ENCODE assay signal across 1 cellular context in genomic region chr6:132734694-132735236, GRCh38.
TF ChIP-seq lines count a peak whose summit lies in the region.

No MANE protein-coding gene starts in this region.

TF ChIP-seq in HepG2, 621 proteins besides CTCF, POLR2A, EP300 and RAD21 (continued from another document and continues in another):
- peak; percentile 89; the same call in 1 of the 2 replicates for TF ChIP-seq ZNF609 (CRISPR knock-in tag; IDR thresholded peaks at IDR 0.05; ENCODE audit: borderline replicate concordance)
- no peak for TF ChIP-seq CC2D1A (CRISPR knock-in tag; IDR thresholded peaks at IDR 0.05)
- no peak; the same call in 1 of the 2 replicates for TF ChIP-seq CHD4 (IDR thresholded peaks at IDR 0.05; ENCODE audit: borderline replicate concordance, low read length)
- TF ChIP-seq ZBTB49 (CRISPR knock-in tag; IDR thresholded peaks at IDR 0.05; ENCODE audit: borderline replicate concordance), result no peak
- no peak for TF ChIP-seq NCOA5 (CRISPR knock-in tag; IDR thresholded peaks at IDR 0.05)
- TF ChIP-seq RFX1 (IDR thresholded peaks at IDR 0.05), result no peak
- TF ChIP-seq ZNF33B (CRISPR knock-in tag; IDR thresholded peaks at IDR 0.05), result no peak; the same call in 1 of the 2 replicates
- no peak for TF ChIP-seq ZBTB38 (CRISPR knock-in tag; IDR thresholded peaks at IDR 0.05)
- peak; percentile 62; the same call in 1 of the 2 replicates for TF ChIP-seq PRDM10 (CRISPR knock-in tag; IDR thresholded peaks at IDR 0.05; ENCODE audit: low read depth)
- peak; percentile 87; the same call in 1 of the 2 replicates for TF ChIP-seq TARDBP (CRISPR knock-in tag; IDR thresholded peaks at IDR 0.05)
- TF ChIP-seq ZNF737 (CRISPR knock-in tag; IDR thresholded peaks at IDR 0.05; ENCODE audit: borderline replicate concordance), result no peak
- TF ChIP-seq ZGPAT (CRISPR knock-in tag; IDR thresholded peaks at IDR 0.05), result peak; percentile 97
- TF ChIP-seq ZNF740 (CRISPR knock-in tag; IDR thresholded peaks at IDR 0.05), result no peak
- TF ChIP-seq ZNF205 (CRISPR knock-in tag; IDR thresholded peaks at IDR 0.05), result peak; percentile 86; the same call in 1 of the 2 replicates
- no peak for TF ChIP-seq ZNF383 (CRISPR knock-in tag; IDR thresholded peaks at IDR 0.05; ENCODE audit: borderline replicate concordance)
- peak; percentile 92 for TF ChIP-seq ZBTB43 (CRISPR knock-in tag; conservative IDR thresholded peaks at IDR 0.05)
- TF ChIP-seq ETV6 (CRISPR knock-in tag; conservative IDR thresholded peaks at IDR 0.05), result no peak
- no peak for TF ChIP-seq BHLHE40 (IDR thresholded peaks at IDR 0.05; ENCODE audit: low read length)
- no peak for TF ChIP-seq THYN1 (CRISPR knock-in tag; IDR thresholded peaks at IDR 0.05; ENCODE audit: borderline replicate concordance, low read depth)
- TF ChIP-seq ZFP36L2 (CRISPR knock-in tag; IDR thresholded peaks at IDR 0.05), result no peak
- no peak for TF ChIP-seq GLI4 (CRISPR knock-in tag; IDR thresholded peaks at IDR 0.05; ENCODE audit: borderline replicate concordance)
- TF ChIP-seq PRMT3 (CRISPR knock-in tag; IDR thresholded peaks at IDR 0.05; ENCODE audit: borderline replicate concordance, low read depth), result no peak
- TF ChIP-seq ARID3A (IDR thresholded peaks at IDR 0.05; ENCODE audit: low read depth, low read length), result peak; percentile 99
- no peak for TF ChIP-seq NFATC3 (CRISPR knock-in tag; IDR thresholded peaks at IDR 0.05)
- TF ChIP-seq ZSCAN20 (CRISPR knock-in tag; IDR thresholded peaks at IDR 0.05; ENCODE audit: borderline replicate concordance), result no peak
- no peak for TF ChIP-seq ZNF552 (CRISPR knock-in tag; IDR thresholded peaks at IDR 0.05; ENCODE audit: borderline replicate concordance)
- no peak for TF ChIP-seq CSRNP1 (CRISPR knock-in tag; IDR thresholded peaks at IDR 0.05)
- TF ChIP-seq XRCC5 (optimal IDR thresholded peaks at IDR 0.05; ENCODE audit: low read length), result no peak
- no peak for TF ChIP-seq ZNF10 (CRISPR knock-in tag; IDR thresholded peaks at IDR 0.05; ENCODE audit: borderline replicate concordance, low read depth)
- TF ChIP-seq ASH2L (IDR thresholded peaks at IDR 0.05; ENCODE audit: insufficient read length, low read depth, low read length), result no peak
- no peak for TF ChIP-seq MYC (CRISPR knock-in tag; IDR thresholded peaks at IDR 0.05; ENCODE audit: borderline replicate concordance)
- peak; percentile 75 for TF ChIP-seq ZNF543 (CRISPR knock-in tag; IDR thresholded peaks at IDR 0.05)
- peak; percentile 92 for TF ChIP-seq SAP130 (CRISPR knock-in tag; IDR thresholded peaks at IDR 0.05; ENCODE audit: low read depth)
- no peak for TF ChIP-seq KDM5B (CRISPR knock-in tag; IDR thresholded peaks at IDR 0.05; ENCODE audit: borderline replicate concordance)
- TF ChIP-seq GZF1 (CRISPR knock-in tag; IDR thresholded peaks at IDR 0.05), result no peak; the same call in 1 of the 2 replicates
- no peak for TF ChIP-seq PHB2 (IDR thresholded peaks at IDR 0.05; ENCODE audit: partially characterized antibody)
- no peak; the same call in 1 of the 2 replicates for TF ChIP-seq SNAPC2 (CRISPR knock-in tag; IDR thresholded peaks at IDR 0.05)
- TF ChIP-seq SIX4 (CRISPR knock-in tag; IDR thresholded peaks at IDR 0.05), result peak; percentile 70; the same call in 1 of the 2 replicates
- peak; percentile 85 for TF ChIP-seq PPARG (CRISPR knock-in tag; conservative IDR thresholded peaks at IDR 0.05)
- TF ChIP-seq ZNF777 (CRISPR knock-in tag; IDR thresholded peaks at IDR 0.05), result no peak
- peak in 1 of 2 experiments; percentile 96; a peak in 2 of 4 replicates for TF ChIP-seq ATF4 (CRISPR knock-in tag; IDR thresholded peaks at IDR 0.05)
- peak; percentile 92 for TF ChIP-seq ZNF335 (CRISPR knock-in tag; IDR thresholded peaks at IDR 0.05)
- no peak for TF ChIP-seq SUZ12 (IDR thresholded peaks at IDR 0.05; ENCODE audit: low read depth, low read length)
- no peak for TF ChIP-seq ZNF101 (CRISPR knock-in tag; IDR thresholded peaks at IDR 0.05; ENCODE audit: borderline replicate concordance, low read depth)
- no peak for TF ChIP-seq SP2 (CRISPR knock-in tag; IDR thresholded peaks at IDR 0.05)
- no peak for TF ChIP-seq GTF3A (CRISPR knock-in tag; conservative IDR thresholded peaks at IDR 0.05)
- TF ChIP-seq HNRNPL (IDR thresholded peaks at IDR 0.05; ENCODE audit: low read depth, low read length), result no peak
- TF ChIP-seq ZNF138 (CRISPR knock-in tag; IDR thresholded peaks at IDR 0.05; ENCODE audit: low read depth), result no peak
